ENCODE assay signal across 14 cellular contexts in the genomic region with DNA sequence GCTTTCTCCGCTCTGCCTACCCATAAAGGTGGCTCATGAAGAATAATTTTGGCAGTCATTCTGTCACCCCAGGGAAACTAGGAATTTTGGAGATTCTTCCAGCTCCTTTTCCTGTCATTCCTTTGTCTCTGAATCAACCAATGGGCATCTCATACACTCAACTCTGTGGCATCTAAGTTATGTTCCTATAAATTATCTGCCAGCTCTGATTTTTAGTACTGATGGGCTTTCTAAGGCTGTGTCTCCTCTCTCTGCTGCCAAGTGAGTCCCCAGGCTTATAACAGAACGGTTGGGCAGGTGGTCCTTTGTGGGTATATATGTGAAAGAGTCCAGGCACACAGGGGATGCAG.
A peak's percentile ranks its signal among the peaks of the same experiment; 100 is the strongest.
DNase-seq lines count a peak whose midpoint lies in the region; TF ChIP-seq lines count a peak whose summit lies in the region.
"Had no signal": no experiment of that assay in that cellular context is flagged by ENCODE, and none has a peak within 500 bp of the region (broad histone marks: within the 10 kb centered on the region; RNA-seq: fewer than 3 reads in every experiment).

No MANE protein-coding gene starts in this region.

- H2AFZ ChIP-seq in smooth muscle cell (ENCODE audit: low read depth): no peak overlapping the region

- H3K4me1 ChIP-seq in smooth muscle cell (ENCODE audit: low read depth) (no peaks in the 10 kb centered on the region), thyroid gland (no peaks in the 10 kb centered on the region)
- H3K4me1 ChIP-seq: A549, BLaER1, Caco-2 had no signal

- WGBS in smooth muscle cell (ENCODE audit: low lambda C conversion rate): 54% methylated on average over 2 of the region's 2 CpGs
- WGBS in thyroid gland, 2 donors: 71 to 80% methylated on average over 2 of the region's 2 CpGs

- H3K27me3 ChIP-seq in BJ (ENCODE audit: control insufficient read depth, insufficient read depth, low read length) (no peaks in the 10 kb centered on the region), smooth muscle cell (ENCODE audit: low read depth) (no peaks in the 10 kb centered on the region), thyroid gland (no peaks in the 10 kb centered on the region)
- H3K27me3 ChIP-seq: BLaER1 had no signal

- H3F3A ChIP-seq in smooth muscle cell (ENCODE audit: low read depth): no peaks in the 10 kb centered on the region

- H3K79me2 ChIP-seq in smooth muscle cell (ENCODE audit: low read depth): no peaks in the 10 kb centered on the region

- no peak for TF ChIP-seq CTCF in BJ (IDR thresholded peaks at IDR 0.05; ENCODE audit: insufficient read depth, low read depth, low read length)
- no peak for TF ChIP-seq CTCF in smooth muscle cell (IDR thresholded peaks at IDR 0.05; ENCODE audit: borderline replicate concordance, insufficient read depth, poor library complexity, severe bottlenecking)
- no peak for TF ChIP-seq CTCF in thyroid gland (IDR thresholded peaks at IDR 0.05)

- no peaks in the 10 kb centered on the region for H3K36me3 Mint-ChIP-seq in activated CD4-positive, alpha-beta T cell treated with anti-CD3 and anti-CD28 coated beads, Interleukin-2, amount 10 ng/mL, durations not matched to agents 24 days and 14 days (ENCODE audit: low read depth)

- no peak overlapping the region for H3K9ac ChIP-seq in smooth muscle cell (ENCODE audit: low read depth)
- H3K9ac ChIP-seq: BLaER1 had no signal

- DNase-seq in BJ (ENCODE audit: low read depth) (peak; percentile 1), HS-5 (ENCODE audit: low read depth) (peak; percentile 37), SW 1271 (lab: John Stamatoyannopoulos, UW) (peak; percentile 7 to 11), smooth muscle cell (lab: John Stamatoyannopoulos, UW; ENCODE audit: unreplicated experiment) (no peak), DMS153 (lab: John Stamatoyannopoulos, UW) (no peak), thyroid gland (no peak), KG1 (lab: John Stamatoyannopoulos, UW) (no peak)
- DNase-seq in activated CD4-positive, alpha-beta T cell treated with anti-CD3 and anti-CD28 coated beads, Interleukin-2, amount 10 ng/mL, durations not matched to agents 24 days and 14 days: no peak
- DNase-seq: Caco-2; CD8-positive, alpha-beta memory T cell; GOT3; H9 had no signal

- no peak overlapping the region for H3K27ac Mint-ChIP-seq in activated CD4-positive, alpha-beta T cell treated with anti-CD3 and anti-CD28 coated beads, Interleukin-2, amount 10 ng/mL, durations not matched to agents 24 days and 14 days
- H3K27ac Mint-ChIP-seq: CD8-positive, alpha-beta memory T cell had no signal

- TF ChIP-seq POLR2A in thyroid gland (IDR thresholded peaks at IDR 0.05): no peak

- H3K4me3 Mint-ChIP-seq in activated CD4-positive, alpha-beta T cell treated with anti-CD3 and anti-CD28 coated beads, Interleukin-2, amount 10 ng/mL, durations not matched to agents 24 days and 14 days: no peak overlapping the region
- H3K4me3 Mint-ChIP-seq: CD8-positive, alpha-beta memory T cell; H9 had no signal

- no peaks in the 10 kb centered on the region for H3K27me3 Mint-ChIP-seq in activated CD4-positive, alpha-beta T cell treated with anti-CD3 and anti-CD28 coated beads, Interleukin-2, amount 10 ng/mL, durations not matched to agents 24 days and 14 days

- POLR2A ChIA-PET in BJ (lab: Charles Lee): no interaction called here

- CTCF ChIA-PET in BJ (lab: Yijun Ruan, JAX): interaction anchor here (0.7 kb wide), 1 partner anchor 273 kb away, joined by 3 read pairs; no protein-coding TSS in a partner anchor

- intact Hi-C loops in thyroid gland (cut with DNase I): no loop called here
- intact Hi-C loops in activated CD4-positive, alpha-beta T cell treated with anti-CD3 and anti-CD28 coated beads, Interleukin-2, amount 10 ng/mL, durations not matched to agents 24 days and 14 days (cut with micrococcal nuclease): no loop called here

- no peak overlapping the region for H3K4me3 ChIP-seq in BJ (ENCODE audit: low read depth, low read length)
- no peak overlapping the region for H3K4me3 ChIP-seq in smooth muscle cell
- H3K4me3 ChIP-seq in thyroid gland (replicated peaks in 1 of 3): no peak overlapping the region
- H3K4me3 ChIP-seq: A549, BLaER1 had no signal

- H3K4me2 ChIP-seq in smooth muscle cell: peak overlapping the region; percentile 39
- H3K4me2 ChIP-seq: A549, BLaER1 had no signal

- H3K9me3 Mint-ChIP-seq in activated CD4-positive, alpha-beta T cell treated with anti-CD3 and anti-CD28 coated beads, Interleukin-2, amount 10 ng/mL, durations not matched to agents 24 days and 14 days: no peaks in the 10 kb centered on the region

- H3K36me3 ChIP-seq in BJ (ENCODE audit: control insufficient read depth, insufficient read depth, low read length) (no peaks in the 10 kb centered on the region), smooth muscle cell (ENCODE audit: low read depth) (no peaks in the 10 kb centered on the region), thyroid gland (no peaks in the 10 kb centered on the region)
- H3K36me3 ChIP-seq: BLaER1 had no signal

- H3K27ac ChIP-seq in smooth muscle cell (ENCODE audit: low read depth) (peak overlapping the region; percentile 40), thyroid gland (no peak overlapping the region)
- H3K27ac ChIP-seq: A549, BLaER1 had no signal

- no peaks in the 10 kb centered on the region for H4K20me1 ChIP-seq in smooth muscle cell (ENCODE audit: low read depth)
- H4K20me1 ChIP-seq: BLaER1 had no signal

- H3K9me3 ChIP-seq in smooth muscle cell (replicated peaks; ENCODE audit: low read depth) (no peaks in the 10 kb centered on the region), thyroid gland (no peaks in the 10 kb centered on the region)
- H3K9me3 ChIP-seq: A549 had no signal

- no peaks in the 10 kb centered on the region for H3K4me1 Mint-ChIP-seq in activated CD4-positive, alpha-beta T cell treated with anti-CD3 and anti-CD28 coated beads, Interleukin-2, amount 10 ng/mL, durations not matched to agents 24 days and 14 days
- H3K4me1 Mint-ChIP-seq: CD8-positive, alpha-beta memory T cell had no signal

Comparison
In these comparisons a context has a peak if more than half of its experiments do, and no peak if none do; other contexts are left out.
1. DNase-seq: peak in BJ (single experiment), HS-5 (single experiment) and SW 1271 (2 of 2); none in smooth muscle cell (single experiment), DMS153 (single experiment), thyroid gland (0 of 2), KG1 (single experiment) and activated CD4-positive, alpha-beta T cell treated with anti-CD3 and anti-CD28 coated beads, Interleukin-2, amount 10 ng/mL, durations not matched to agents 24 days and 14 days (single experiment).